1 cellular context compared by ENCODE assay signal in genomic region chr7:16652255-16652583, GRCh38.
TF ChIP-seq lines count a peak whose summit lies in the region.

No MANE protein-coding gene starts in this region.

TF ChIP-seq in IMR-90, 13 proteins besides CTCF, POLR2A, EP300 and RAD21:
- TF ChIP-seq CEBPB (IDR thresholded peaks at IDR 0.05; ENCODE audit: low read depth, low read length), result peak; percentile 94
- no peak for TF ChIP-seq BHLHE40 (IDR thresholded peaks at IDR 0.05; ENCODE audit: low read depth, low read length)
